8 cellular contexts compared by ENCODE assay signal in the genomic region with DNA sequence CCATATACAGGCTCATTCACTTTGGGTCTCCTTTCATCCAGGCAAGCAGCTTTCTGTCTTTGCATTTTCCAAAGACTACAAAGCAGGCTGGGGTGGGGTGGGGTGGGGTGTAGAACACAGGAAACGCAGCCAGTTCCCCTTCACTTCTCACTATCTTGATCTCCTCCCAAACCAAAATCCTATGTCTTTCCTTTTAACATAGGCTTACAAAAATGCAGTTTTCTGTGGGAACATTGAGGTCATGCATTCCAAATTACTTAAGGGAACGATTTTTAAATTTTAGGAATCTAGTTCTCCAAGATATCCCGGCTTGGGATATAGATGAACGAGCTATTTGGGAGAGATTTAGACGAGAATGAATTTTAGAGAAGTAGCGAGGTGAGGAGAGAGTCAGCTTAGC. TPM values are rescaled to one million over a fixed set of nuclear protein-coding genes. Genes with fewer than 3 reads are reported as not detected.
DNase-seq lines count a peak whose midpoint lies in the region; ATAC-seq, FAIRE-seq and TF ChIP-seq lines count a peak whose summit lies in the region.

No MANE protein-coding gene starts in this region.

- peaks cover 41% of the 10 kb centered on the region for H3K79me2 ChIP-seq in Karpas-422 (ENCODE audit: low read length)

- H3K36me3 Mint-ChIP-seq in central memory CD8-positive, alpha-beta T cell (ENCODE audit: insufficient read depth): peaks cover 14% of the 10 kb centered on the region
- no peaks in the 10 kb centered on the region for H3K36me3 Mint-ChIP-seq in natural killer cell

- H2AFZ ChIP-seq in Karpas-422 (ENCODE audit: low read length): peak overlapping the region; percentile 91

- DNase-seq in AG10803 (ENCODE audit: low read depth) (peak; percentile 74), Karpas-422 (peak; percentile 49), natural killer cell (no peak), HTR-8/SVneo (ENCODE audit: insufficient read length, low spot score) (no peak)
- no peak for DNase-seq in central memory CD8-positive, alpha-beta T cell (ENCODE audit: low spot score in 2 of 2)
- DNase-seq in activated CD8-positive, alpha-beta memory T cell treated with anti-CD3 and anti-CD28 coated beads for 24 hours: no peak

- H3K27me3 Mint-ChIP-seq in central memory CD8-positive, alpha-beta T cell: no peaks in the 10 kb centered on the region
- no peaks in the 10 kb centered on the region for H3K27me3 Mint-ChIP-seq in natural killer cell (ENCODE audit: low read depth in 2 of 2)

- peak overlapping the region; percentile 80 for H3K4me2 ChIP-seq in Karpas-422 (ENCODE audit: low read depth, low read length, poor library complexity, severe bottlenecking)

- intact Hi-C loops in natural killer cell (cut with micrococcal nuclease): loop anchor here (5.0 kb wide), 1 partner anchor 100 kb away; a partner anchor contains a TSS

- peak overlapping the region; percentile 93 for H3K27ac Mint-ChIP-seq in central memory CD8-positive, alpha-beta T cell (ENCODE audit: low read depth)
- H3K27ac Mint-ChIP-seq in natural killer cell: peak overlapping the region; percentile 95 to 97

- H3K9me3 ChIP-seq in Karpas-422 (ENCODE audit: low read length): no peaks in the 10 kb centered on the region

- no peaks in the 10 kb centered on the region for H3K27me3 ChIP-seq in Karpas-422 (ENCODE audit: low read length)

- H3K9me2 ChIP-seq in Karpas-422 (replicated peaks; ENCODE audit: insufficient read depth, low read length): no peaks in the 10 kb centered on the region

- TF ChIP-seq CTCF in AG10803 (conservative IDR thresholded peaks at IDR 0.05; ENCODE audit: low read length) (no peak), natural killer cell (IDR thresholded peaks at IDR 0.05) (no peak)

- H3K4me1 ChIP-seq in Karpas-422 (ENCODE audit: low read length): peaks cover 25% of the 10 kb centered on the region

- FAIRE-seq in HTR-8/SVneo (lab: Jason Lieb, UNC): no peak

- H3K27ac ChIP-seq in Karpas-422 (ENCODE audit: low read length): peak overlapping the region; percentile 91

- H3K4me1 Mint-ChIP-seq in central memory CD8-positive, alpha-beta T cell: peaks cover 20% of the 10 kb centered on the region
- peaks cover 19 to 28% of the 10 kb centered on the region in 2 donors for H3K4me1 Mint-ChIP-seq in natural killer cell

- no peaks in the 10 kb centered on the region; the same call in 1 of the 2 replicates for H4K20me1 ChIP-seq in Karpas-422 (ENCODE audit: insufficient read depth, low read depth, low read length)

- H3K4me3 ChIP-seq in AG10803 (ENCODE audit: low read length) (peak overlapping the region; percentile 97), Karpas-422 (ENCODE audit: low read length) (peak overlapping the region; percentile 81)

- 0 out of 2 replicates have a peak, but pooled peaks cover 5% of the 10 kb centered on the region for H3K36me3 ChIP-seq in Karpas-422 (ENCODE audit: insufficient read depth, low read length)

- peak overlapping the region; percentile 91 for H3K4me3 Mint-ChIP-seq in central memory CD8-positive, alpha-beta T cell
- peak overlapping the region; percentile 97 for H3K4me3 Mint-ChIP-seq in natural killer cell

- ATAC-seq in central memory CD8-positive, alpha-beta T cell (replicated peaks; ENCODE audit: extremely low read depth, poor library complexity, severe bottlenecking): no peak
- ATAC-seq in natural killer cell (no peak), HG02588 (IDR thresholded peaks at IDR 0.05; ENCODE audit: unreplicated experiment) (no peak), HG02623 (IDR thresholded peaks at IDR 0.05; ENCODE audit: unreplicated experiment) (no peak)

- H3K9me3 Mint-ChIP-seq in central memory CD8-positive, alpha-beta T cell: no peaks in the 10 kb centered on the region
- no peaks in the 10 kb centered on the region for H3K9me3 Mint-ChIP-seq in natural killer cell

- H3K9ac ChIP-seq in Karpas-422 (ENCODE audit: low read length): peak overlapping the region; percentile 66

RNA-seq across cellular contexts. Expression of a gene that starts 0.9 kb away (rescaled TPM):
- total RNA-seq in Karpas-422 (2014; rRNA removed; shearing (Covaris generic); ENCODE audit: low replicate concordance): 27.9 and 39.9 TPM in 2 replicates
- 10 to 100 TPM; 29.6 to 36.2 (median 32.3) TPM for total RNA-seq in natural killer cell

RNA-seq across cellular contexts. Expression of a gene that starts 46.3 kb away (rescaled TPM):
- 18.7 and 21.2 TPM in 2 replicates for total RNA-seq in Karpas-422 (2014; rRNA removed; shearing (Covaris generic); ENCODE audit: low replicate concordance)
- total RNA-seq in natural killer cell: 10 to 100 TPM; 19.5 to 21.8 (median 19.6) TPM

RNA-seq across cellular contexts. Expression of a gene that starts 58.5 kb away (rescaled TPM):
- 38.3 and 48.1 TPM in 2 replicates for total RNA-seq in Karpas-422 (2014; rRNA removed; shearing (Covaris generic); ENCODE audit: low replicate concordance)
- total RNA-seq in natural killer cell: 10 to 100 TPM; 25.6 to 36.4 (median 28.0) TPM

Comparison
In these comparisons a context has a peak if more than half of its experiments do, and no peak if none do; other contexts are left out.
1. DNase-seq: peak in AG10803 (single experiment) and Karpas-422 (single experiment); none in central memory CD8-positive, alpha-beta T cell (0 of 2), natural killer cell (single experiment), activated CD8-positive, alpha-beta memory T cell treated with anti-CD3 and anti-CD28 coated beads for 24 hours (single experiment) and HTR-8/SVneo (single experiment).